Comparison of ENCODE assay signal across 10 cellular contexts in genomic region chr2:99881901-99882591, GRCh38.
DNase-seq lines count a peak whose midpoint lies in the region; ATAC-seq, FAIRE-seq and TF ChIP-seq lines count a peak whose summit lies in the region.
"Had no signal": no experiment of that assay in that cellular context is flagged by ENCODE, and none has a peak within 500 bp of the region (broad histone marks: within the 10 kb centered on the region; RNA-seq: fewer than 3 reads in every experiment).

No MANE protein-coding gene starts in this region.

- intact Hi-C loops in K562 (cut with micrococcal nuclease), result no loop called here

- H3K4me3 Mint-ChIP-seq in memory B cell, result no peak overlapping the region
- H3K4me3 Mint-ChIP-seq in activated CD8-positive, alpha-beta memory T cell treated with anti-CD3 and anti-CD28 coated beads, Interleukin-2, amount 10 ng/mL, durations not matched to agents 7 days and 5 days, result no peak overlapping the region
- H3K4me3 Mint-ChIP-seq: activated naive CD8-positive, alpha-beta T cell had no signal

- 0% methylated on average over 5 of the region's 5 CpGs for WGBS in K562 (ENCODE audit: insufficient coverage, low coverage, missing lambda C conversion rate)

- no peak overlapping the region for H3K27ac ChIP-seq in K562 (ENCODE audit: extremely low read depth, low read depth, low read length)

- no peak for TF ChIP-seq POLR2A in K562 (conservative IDR thresholded peaks at IDR 0.05)

- H3K27me3 ChIP-seq in Loucy (ENCODE audit: insufficient read depth, low read length, poor library complexity, severe bottlenecking) (no peaks in the 10 kb centered on the region), K562 (ENCODE audit: control insufficient read depth in 2 of 2, insufficient read depth in 2 of 2, low read length in 2 of 2) (peaks cover 4 to 13% of the 10 kb centered on the region in 2 experiments; a peak in 3 of 5 replicates)

- DNase-seq in AG09319 (ENCODE audit: extremely low read depth, low read depth), result peak; percentile 18
- DNase-seq in K562 (ENCODE audit: extremely low read depth in 1 of 4, low spot score in 3 of 4), result no peak
- DNase-seq in memory B cell (ENCODE audit: low spot score in 2 of 2), result no peak
- no peak for DNase-seq in activated T-cell treated with anti-CD3 and anti-CD28 coated beads, Interleukin-2, amount 50 U/mL, for 1 hour
- DNase-seq in activated CD8-positive, alpha-beta memory T cell treated with anti-CD3 and anti-CD28 coated beads, Interleukin-2, amount 10 ng/mL, durations not matched to agents 7 days and 5 days, result no peak
- no peak for DNase-seq in NCI-H187 (lab: John Stamatoyannopoulos, UW)
- DNase-seq: stimulated activated CD8-positive, alpha-beta memory T cell treated with anti-CD3 and anti-CD28 coated beads, Interleukin-4, amount 100 ng/mL, for 48 hours had no signal

- no peak for FAIRE-seq in K562 (lab: Jason Lieb, UNC)

- H3K36me3 ChIP-seq in Loucy (ENCODE audit: insufficient read depth, low read length) (no peaks in the 10 kb centered on the region), K562 (ENCODE audit: control insufficient read depth, insufficient read depth, low read length) (no peaks in the 10 kb centered on the region)

- no peak for TF ChIP-seq EP300 in K562 (IDR thresholded peaks at IDR 0.05; ENCODE audit: low read length)

- H3K36me3 Mint-ChIP-seq in memory B cell, result peaks cover 13% of the 10 kb centered on the region
- H3K36me3 Mint-ChIP-seq in activated CD8-positive, alpha-beta memory T cell treated with anti-CD3 and anti-CD28 coated beads, Interleukin-2, amount 10 ng/mL, durations not matched to agents 7 days and 5 days, result no peaks in the 10 kb centered on the region
- H3K36me3 Mint-ChIP-seq: activated naive CD8-positive, alpha-beta T cell had no signal

- BruUV-seq in K562 (replicated peaks; lab: Mats Ljungman, UMichigan), result no TSS peak

- H3K27ac Mint-ChIP-seq in memory B cell, result no peak overlapping the region
- no peak overlapping the region for H3K27ac Mint-ChIP-seq in activated CD8-positive, alpha-beta memory T cell treated with anti-CD3 and anti-CD28 coated beads, Interleukin-2, amount 10 ng/mL, durations not matched to agents 7 days and 5 days
- H3K27ac Mint-ChIP-seq: activated naive CD8-positive, alpha-beta T cell had no signal

- peaks cover 12% of the 10 kb centered on the region for H3K4me1 ChIP-seq in Loucy (ENCODE audit: insufficient read depth, low read length, poor library complexity, severe bottlenecking)
- H3K4me1 ChIP-seq in K562 (replicated peaks in 1 of 2; ENCODE audit: control insufficient read depth in 2 of 2, insufficient read depth in 2 of 2, low read length in 2 of 2), result no peaks in the 10 kb centered on the region

- TF ChIP-seq CTCF in AG09319 (IDR thresholded peaks at IDR 0.05; ENCODE audit: low read depth, low read length) (no peak), Loucy (conservative IDR thresholded peaks at IDR 0.05; ENCODE audit: low read length) (no peak), K562 (IDR thresholded peaks at IDR 0.05 in 2 of 3, conservative IDR thresholded peaks at IDR 0.05 in 1 of 3; ENCODE audit: insufficient read depth in 2 of 3, low read depth in 1 of 3, low read length in 3 of 3) (no peak)

- H3K9me2 ChIP-seq in Loucy (replicated peaks; ENCODE audit: low read depth, low read length), result no peaks in the 10 kb centered on the region

- POLR2A ChIA-PET in K562 (lab: Yijun Ruan, JAX), result interaction anchor here (0.6 kb wide), 1 partner anchor 201 kb away, joined by 3 read pairs; no protein-coding TSS in a partner anchor

- H3K27me3 Mint-ChIP-seq in memory B cell, result no peaks in the 10 kb centered on the region
- no peaks in the 10 kb centered on the region for H3K27me3 Mint-ChIP-seq in activated CD8-positive, alpha-beta memory T cell treated with anti-CD3 and anti-CD28 coated beads, Interleukin-2, amount 10 ng/mL, durations not matched to agents 7 days and 5 days
- H3K27me3 Mint-ChIP-seq: activated naive CD8-positive, alpha-beta T cell had no signal

- peak overlapping the region; percentile 5 for H3K9ac ChIP-seq in Loucy (ENCODE audit: low read depth, low read length, poor library complexity, severe bottlenecking)
- no peak overlapping the region for H3K9ac ChIP-seq in K562 (ENCODE audit: insufficient read depth in 1 of 2, low read depth in 2 of 2, low read length in 2 of 2)

- no peak overlapping the region for H2AFZ ChIP-seq in Loucy (ENCODE audit: low read length)
- H2AFZ ChIP-seq in K562 (ENCODE audit: low read depth, low read length), result no peak overlapping the region

- peaks cover 54% of the 10 kb centered on the region for H3K4me1 Mint-ChIP-seq in memory B cell
- no peaks in the 10 kb centered on the region for H3K4me1 Mint-ChIP-seq in activated CD8-positive, alpha-beta memory T cell treated with anti-CD3 and anti-CD28 coated beads, Interleukin-2, amount 10 ng/mL, durations not matched to agents 7 days and 5 days

- H3K79me2 ChIP-seq in Loucy (ENCODE audit: insufficient read depth, low read length) (no peaks in the 10 kb centered on the region), K562 (ENCODE audit: control insufficient read depth, insufficient read depth, low read length) (no peaks in the 10 kb centered on the region)

- TF ChIP-seq RAD21 in K562 (CRISPR knock-in tag; conservative IDR thresholded peaks at IDR 0.05 in 1 of 2, IDR thresholded peaks at IDR 0.05 in 1 of 2), result no peak

- H3K4me2 ChIP-seq in Loucy (ENCODE audit: low read depth, low read length, poor library complexity, severe bottlenecking), result no peak overlapping the region
- no peak overlapping the region for H3K4me2 ChIP-seq in K562 (ENCODE audit: insufficient read depth, low read length)

- H3K4me3 ChIP-seq in Loucy (ENCODE audit: low read length, poor library complexity, severe bottlenecking), result no peak overlapping the region
- no peak overlapping the region for H3K4me3 ChIP-seq in K562

- no peaks in the 10 kb centered on the region for H3K9me3 Mint-ChIP-seq in memory B cell
- no peaks in the 10 kb centered on the region for H3K9me3 Mint-ChIP-seq in activated CD8-positive, alpha-beta memory T cell treated with anti-CD3 and anti-CD28 coated beads, Interleukin-2, amount 10 ng/mL, durations not matched to agents 7 days and 5 days (ENCODE audit: low read depth)

- ATAC-seq in K562 (no peak), memory B cell (ENCODE audit: low read depth) (peak; percentile 21), HG02642 (IDR thresholded peaks at IDR 0.05; ENCODE audit: poor library complexity, unreplicated experiment) (no peak)
- no peak for ATAC-seq in activated CD8-positive, alpha-beta memory T cell treated with anti-CD3 and anti-CD28 coated beads, Interleukin-2, amount 10 ng/mL, durations not matched to agents 7 days and 5 days

- H3K9me1 ChIP-seq in K562 (ENCODE audit: control insufficient read depth, insufficient read depth, low read length), result no peaks in the 10 kb centered on the region

- no peaks in the 10 kb centered on the region for H3F3A ChIP-seq in Loucy (ENCODE audit: low read depth)

- H3K9me3 ChIP-seq in Loucy (ENCODE audit: insufficient read depth, low read depth, low read length) (no peaks in the 10 kb centered on the region), K562 (replicated peaks; ENCODE audit: control insufficient read depth, insufficient read depth, low read depth, low read length) (no peaks in the 10 kb centered on the region)

- in situ Hi-C loops in K562 (cut with MboI), result no loop called here

- CTCF ChIA-PET in K562 (lab: Yijun Ruan, JAX; ENCODE audit: low intra/inter-chr PET ratio), result no interaction called here
- CTCF ChIA-PET in activated CD8-positive, alpha-beta memory T cell treated with anti-CD3 and anti-CD28 coated beads, Interleukin-2, amount 10 ng/mL, durations not matched to agents 7 days and 5 days (lab: Charles Lee), result no interaction called here

- no peaks in the 10 kb centered on the region for H4K20me1 ChIP-seq in Loucy (ENCODE audit: insufficient read depth, low read length, poor library complexity, severe bottlenecking)
- no peaks in the 10 kb centered on the region for H4K20me1 ChIP-seq in K562 (replicated peaks; ENCODE audit: control insufficient read depth, insufficient read depth, low read length)

TF ChIP-seq in K562, 482 proteins besides CTCF, POLR2A, EP300 and RAD21 (continues in another document):
- TF ChIP-seq, protein P1, sequence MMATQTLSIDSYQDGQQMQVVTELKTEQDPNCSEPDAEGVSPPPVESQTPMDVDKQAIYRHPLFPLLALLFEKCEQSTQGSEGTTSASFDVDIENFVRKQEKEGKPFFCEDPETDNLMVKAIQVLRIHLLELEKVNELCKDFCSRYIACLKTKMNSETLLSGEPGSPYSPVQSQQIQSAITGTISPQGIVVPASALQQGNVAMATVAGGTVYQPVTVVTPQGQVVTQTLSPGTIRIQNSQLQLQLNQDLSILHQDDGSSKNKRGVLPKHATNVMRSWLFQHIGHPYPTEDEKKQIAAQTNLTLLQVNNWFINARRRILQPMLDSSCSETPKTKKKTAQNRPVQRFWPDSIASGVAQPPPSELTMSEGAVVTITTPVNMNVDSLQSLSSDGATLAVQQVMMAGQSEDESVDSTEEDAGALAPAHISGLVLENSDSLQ (IDR thresholded peaks at IDR 0.05), result peak; percentile 48; the same call in 1 of the 2 replicates
- peak; percentile 38 for TF ChIP-seq MEIS2 (IDR thresholded peaks at IDR 0.05; ENCODE audit: partially characterized antibody)
- TF ChIP-seq POLR3G (IDR thresholded peaks at IDR 0.05; ENCODE audit: extremely low read depth, insufficient read length, insufficient replicate concordance), result no peak
